8 cellular contexts compared by ENCODE assay signal in genomic region chr18:9673296-9674251, GRCh38. TPM values are rescaled to one million over a fixed set of nuclear protein-coding genes. Genes with fewer than 3 reads are reported as not detected.
DNase-seq lines count a peak whose midpoint lies in the region; ATAC-seq and TF ChIP-seq lines count a peak whose summit lies in the region.

No MANE protein-coding gene starts in this region.

- H3K27me3 Mint-ChIP-seq in CD14-positive monocyte (ENCODE audit: low read depth in 3 of 3), result no peaks in the 10 kb centered on the region
- peaks cover 10% of the 10 kb centered on the region for H3K27me3 Mint-ChIP-seq in activated CD4-positive, alpha-beta memory T cell treated with anti-CD3 and anti-CD28 coated beads for 36 hours

- POLR2A ChIA-PET in activated CD4-positive, alpha-beta memory T cell treated with anti-CD3 and anti-CD28 coated beads for 36 hours (lab: Charles Lee), result interaction anchor here (1.1 kb wide), 1 partner anchor 188 kb away, joined by 3 read pairs; no protein-coding TSS in a partner anchor

- peaks cover 0 to 2% (median 0%) of the 10 kb centered on the region in 7 donors for H3K9me3 Mint-ChIP-seq in CD14-positive monocyte
- no peaks in the 10 kb centered on the region for H3K9me3 Mint-ChIP-seq in activated CD4-positive, alpha-beta memory T cell treated with anti-CD3 and anti-CD28 coated beads for 36 hours

- H3K4me3 Mint-ChIP-seq in CD14-positive monocyte, result peak overlapping the region in 1 of 2 donors; percentile 30
- no peak overlapping the region for H3K4me3 Mint-ChIP-seq in activated CD4-positive, alpha-beta memory T cell treated with anti-CD3 and anti-CD28 coated beads for 36 hours

- intact Hi-C loops in CD14-positive monocyte (cut with micrococcal nuclease), result loop anchor here in 1 of 2 donors (5.0 kb wide), 1 partner anchor 34 kb away; the partner anchor contains the start of gene RAB31
- intact Hi-C loops in activated CD4-positive, alpha-beta memory T cell treated with anti-CD3 and anti-CD28 coated beads for 36 hours (cut with micrococcal nuclease), result loop anchor here (1.0 to 5.0 kb wide), 3 partner anchors 37 to 244 kb away; no protein-coding TSS in a partner anchor

- H3K27ac Mint-ChIP-seq in CD14-positive monocyte, result peak overlapping the region; percentile 60 to 85 (median 73)
- peak overlapping the region; percentile 78 for H3K27ac Mint-ChIP-seq in activated CD4-positive, alpha-beta memory T cell treated with anti-CD3 and anti-CD28 coated beads for 36 hours

- H3K4me1 Mint-ChIP-seq in CD14-positive monocyte, result peaks cover 7% of the 10 kb centered on the region
- peaks cover 6% of the 10 kb centered on the region for H3K4me1 Mint-ChIP-seq in activated CD4-positive, alpha-beta memory T cell treated with anti-CD3 and anti-CD28 coated beads for 36 hours (ENCODE audit: low read depth)

- TF ChIP-seq CTCF in CD14-positive monocyte (IDR thresholded peaks at IDR 0.05) (peak; percentile 15), retinal pigment epithelial cell (conservative IDR thresholded peaks at IDR 0.05; ENCODE audit: low read depth, low read length) (peak; percentile 24)

- ATAC-seq in GM18505 (IDR thresholded peaks at IDR 0.05; ENCODE audit: unreplicated experiment) (peak; percentile 96), HG02840 (IDR thresholded peaks at IDR 0.05; ENCODE audit: low FRiP score, unreplicated experiment) (peak; percentile 99)

- H3K36me3 Mint-ChIP-seq in CD14-positive monocyte, result no peaks in the 10 kb centered on the region
- H3K36me3 Mint-ChIP-seq in activated CD4-positive, alpha-beta memory T cell treated with anti-CD3 and anti-CD28 coated beads for 36 hours, result no peaks in the 10 kb centered on the region

- no peak overlapping the region for H3K4me3 ChIP-seq in retinal pigment epithelial cell (ENCODE audit: low read length)

- CTCF ChIA-PET in activated CD4-positive, alpha-beta memory T cell treated with anti-CD3 and anti-CD28 coated beads for 36 hours (lab: Charles Lee), result interaction anchor here (0.8 to 2.1 kb wide), 3 partner anchors 54 to 73 kb away, joined by 3 to 12 read pairs (median 3); no protein-coding TSS in a partner anchor

- DNase-seq in CD14-positive monocyte (ENCODE audit: low spot score), result peak; percentile 77
- DNase-seq in NAMALWA (ENCODE audit: low spot score), result peak; percentile 77
- DNase-seq in activated CD4-positive, alpha-beta memory T cell treated with anti-CD3 and anti-CD28 coated beads for 36 hours, result peak; percentile 54
- peak; percentile 39 for DNase-seq in globus pallidus (ENCODE audit: low spot score)
- DNase-seq in retinal pigment epithelial cell (ENCODE audit: low read depth), result no peak
- no peak for DNase-seq in NCI-H446 treated with DMSO at 0.1 percent for 48 hours (lab: John Stamatoyannopoulos, UW)

- TF ChIP-seq POLR2A in GM18505 (IDR thresholded peaks at IDR 0.05; ENCODE audit: borderline replicate concordance, extremely low read depth, insufficient read depth, insufficient read length), result no peak

RNA-seq across cellular contexts. Expression of gene RAB31, which starts 34.5 kb away (rescaled TPM):
- polyA plus RNA-seq in CD14-positive monocyte, result 100 to 1,000 TPM; 348 to 367 TPM
- total RNA-seq in activated CD4-positive, alpha-beta memory T cell treated with anti-CD3 and anti-CD28 coated beads for 36 hours, result under 1 TPM; 0.58 to 0.71 TPM

RNA-seq across cellular contexts. Expression of gene PPP4R1, which starts 59.2 kb away (rescaled TPM):
- polyA plus RNA-seq in CD14-positive monocyte, result 10 to 100 TPM; 22.0 to 24.6 TPM
- 10 to 100 TPM; 39.3 to 44.5 TPM for total RNA-seq in activated CD4-positive, alpha-beta memory T cell treated with anti-CD3 and anti-CD28 coated beads for 36 hours

Comparison
In these comparisons a context has a peak if more than half of its experiments do, and no peak if none do; other contexts are left out.
1. DNase-seq: peak in CD14-positive monocyte (single experiment), NAMALWA (single experiment), activated CD4-positive, alpha-beta memory T cell treated with anti-CD3 and anti-CD28 coated beads for 36 hours (single experiment) and globus pallidus (single experiment); none in retinal pigment epithelial cell (single experiment) and NCI-H446 treated with DMSO at 0.1 percent for 48 hours (single experiment).